8 cellular contexts compared by ENCODE assay signal in the genomic region with DNA sequence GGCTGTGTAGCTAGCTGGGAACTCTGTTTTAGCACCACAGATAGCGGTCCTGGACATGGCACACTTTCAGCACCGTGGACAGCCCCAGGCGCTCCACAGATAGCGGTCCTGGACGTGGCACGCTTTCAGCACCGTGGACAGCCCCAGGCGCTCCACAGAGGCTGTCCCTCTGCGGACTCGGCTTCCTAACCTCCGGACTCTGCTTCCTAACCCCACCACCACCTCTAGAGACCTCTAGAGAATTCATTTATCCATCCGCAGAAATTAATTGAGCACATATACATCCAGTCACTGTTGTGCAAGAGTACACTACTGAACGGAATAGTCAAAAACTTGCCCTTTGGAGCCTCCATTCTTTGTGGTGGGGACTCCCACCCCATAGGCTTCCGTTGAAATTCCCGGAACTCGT. TPM values are rescaled to one million over a fixed set of nuclear protein-coding genes. Genes with fewer than 3 reads are reported as not detected.
DNase-seq lines count a peak whose midpoint lies in the region; TF ChIP-seq lines count a peak whose summit lies in the region.

No MANE protein-coding gene starts in this region.

- no peak overlapping the region for H3K4ac ChIP-seq in neuronal stem cell (ENCODE audit: low read length)

- H4K8ac ChIP-seq in neuronal stem cell (ENCODE audit: low read depth, low read length) = no peak overlapping the region

- TF ChIP-seq CTCF in OCI-LY7 (conservative IDR thresholded peaks at IDR 0.05; ENCODE audit: low read length) = no peak
- TF ChIP-seq CTCF in fibroblast of pulmonary artery (IDR thresholded peaks at IDR 0.05; ENCODE audit: low read length, missing control alignments) = no peak
- TF ChIP-seq CTCF in stomach (IDR thresholded peaks at IDR 0.05) = no peak

- no peak overlapping the region for H2BK120ac ChIP-seq in neuronal stem cell (ENCODE audit: low read depth, low read length)

- H3K79me1 ChIP-seq in neuronal stem cell (ENCODE audit: low read depth, low read length) = no peaks in the 10 kb centered on the region

- H3K27me3 ChIP-seq in neuronal stem cell (ENCODE audit: control insufficient read depth in 3 of 3, insufficient read depth in 3 of 3, low read depth in 1 of 3, low read length in 3 of 3) (peaks cover 0 to 41% (median 0%) of the 10 kb centered on the region in 3 experiments), stomach (peaks cover 0 to 62% (median 16%) of the 10 kb centered on the region in 3 donors)

- H3K36me3 ChIP-seq in OCI-LY7 (ENCODE audit: insufficient read depth, low read length) (no peaks in the 10 kb centered on the region), neuronal stem cell (replicated peaks in 1 of 2; ENCODE audit: control insufficient read depth in 2 of 2, insufficient read depth in 2 of 2, low read length in 2 of 2) (no peaks in the 10 kb centered on the region), stomach (no peaks in the 10 kb centered on the region)

- H3K4me3 ChIP-seq in OCI-LY7 (ENCODE audit: low read depth, low read length, poor library complexity, severe bottlenecking) = no peak overlapping the region
- no peak overlapping the region for H3K4me3 ChIP-seq in fibroblast of pulmonary artery (replicated peaks; ENCODE audit: low read depth, low read length)
- no peak overlapping the region for H3K4me3 ChIP-seq in neuronal stem cell (ENCODE audit: low read length in 2 of 2)
- no peak overlapping the region for H3K4me3 ChIP-seq in stomach

- H3K4me1 ChIP-seq in OCI-LY7 (ENCODE audit: insufficient read depth, low read length, poor library complexity, severe bottlenecking) (no peaks in the 10 kb centered on the region), neuronal stem cell (ENCODE audit: control insufficient read depth in 2 of 2, insufficient read depth in 1 of 2, low read depth in 1 of 2, low read length in 2 of 2) (peaks cover 0 to 12% of the 10 kb centered on the region in 2 donors), stomach (no peaks in the 10 kb centered on the region)

- H3K18ac ChIP-seq in neuronal stem cell (ENCODE audit: low read length) = no peak overlapping the region

- no peaks in the 10 kb centered on the region for H4K20me1 ChIP-seq in OCI-LY7 (ENCODE audit: insufficient read depth, low read length)

- no peak overlapping the region for H2BK12ac ChIP-seq in neuronal stem cell (ENCODE audit: low read length)

- POLR2A ChIA-PET in OCI-LY7 (lab: Charles Lee) = no interaction called here

- no CpG with 5 or more reads among the region's 16 CpGs for WGBS in neuronal stem cell (ENCODE audit: extremely low coverage in 2 of 2, insufficient read length in 2 of 2, insufficient replicate concordance in 1 of 2), 2 donors
- WGBS in stomach, 5 donors = 16 to 25% (median 23%) methylated on average over 15 to 16 of the region's 16 CpGs

- TF ChIP-seq POLR2A in stomach (IDR thresholded peaks at IDR 0.05) = no peak

- H3K9ac ChIP-seq in neuronal stem cell (ENCODE audit: low read depth, low read length, poor library complexity) = no peak overlapping the region

- BruUV-seq in OCI-LY7 (replicated peaks; lab: Mats Ljungman, UMichigan) = no TSS peak

- H2AK5ac ChIP-seq in neuronal stem cell (ENCODE audit: low read depth, low read length) = no peak overlapping the region

- H3K27ac ChIP-seq in OCI-LY7 (ENCODE audit: low read depth, low read length, poor library complexity, severe bottlenecking) (no peak overlapping the region), neuronal stem cell (replicated peaks; ENCODE audit: low read length) (no peak overlapping the region), stomach (no peak overlapping the region)

- no peaks in the 10 kb centered on the region for H3K9me2 ChIP-seq in OCI-LY7 (ENCODE audit: insufficient read depth, low read length)

- no peak overlapping the region for H4K91ac ChIP-seq in neuronal stem cell (ENCODE audit: low read depth, low read length, poor library complexity)

- H3K4me2 ChIP-seq in OCI-LY7 (ENCODE audit: low read length) (no peak overlapping the region), neuronal stem cell (ENCODE audit: insufficient read depth, low read length, poor library complexity, severe bottlenecking) (no peak overlapping the region)

- DNase-seq in GDM1 (lab: John Stamatoyannopoulos, UW) (peak; percentile 60), OCI-LY7 (ENCODE audit: low spot score) (peak; percentile 43), fibroblast of pulmonary artery (ENCODE audit: low read depth) (peak; percentile 92), neuronal stem cell (ENCODE audit: low spot score) (peak; percentile 94), stomach (peak; percentile 82), NCI-H748 treated with DMSO at 0.1 percent for 48 hours (lab: John Stamatoyannopoulos, UW) (no peak), NCI-H1105 (lab: John Stamatoyannopoulos, UW) (no peak)
- DNase-seq in activated T-cell treated with anti-CD3 and anti-CD28 coated beads, Interleukin-2, amount 50 U/mL, for 48 hours = peak; percentile 77 to 85

- H2BK15ac ChIP-seq in neuronal stem cell (ENCODE audit: low read length) = no peak overlapping the region

- no peak overlapping the region for H3K14ac ChIP-seq in neuronal stem cell (ENCODE audit: low read length)

- intact Hi-C loops in OCI-LY7 (cut with micrococcal nuclease; ENCODE audit: unreplicated experiment) (no loop called here), stomach (cut with DNase I; ENCODE audit: low total_unique reads) (no loop called here)

- no peak for TF ChIP-seq EP300 in stomach (IDR thresholded peaks at IDR 0.05)

- H2BK5ac ChIP-seq in neuronal stem cell (ENCODE audit: low read length) = no peak overlapping the region

- no peaks in the 10 kb centered on the region for H3K79me2 ChIP-seq in OCI-LY7 (ENCODE audit: insufficient read depth, low read depth, low read length)

- H3K9me3 ChIP-seq in OCI-LY7 (ENCODE audit: low read length) = no peaks in the 10 kb centered on the region
- no peaks in the 10 kb centered on the region for H3K9me3 ChIP-seq in neuronal stem cell (replicated peaks in 1 of 2; ENCODE audit: control insufficient read depth in 2 of 2, insufficient read depth in 1 of 2, low read depth in 1 of 2, low read length in 2 of 2)
- H3K9me3 ChIP-seq in stomach = no peaks in the 10 kb centered on the region

- CTCF ChIA-PET in OCI-LY7 (lab: Charles Lee; ENCODE audit: unreplicated experiment) = no interaction called here

- H2AFZ ChIP-seq in OCI-LY7 (ENCODE audit: low read length) = no peak overlapping the region
- H2AFZ ChIP-seq in neuronal stem cell (ENCODE audit: low read length) = no peak overlapping the region

- no peak overlapping the region for H3K23ac ChIP-seq in neuronal stem cell (ENCODE audit: low read depth, low read length, poor library complexity)

RNA-seq across cellular contexts. Expression of a gene that starts 27.4 kb away (rescaled TPM):
- not detected in 2 replicates for total RNA-seq in OCI-LY7 (2014; rRNA removed; shearing (Covaris generic))
- not detected in 2 replicates for total RNA-seq in OCI-LY7 (2022)
- polyA plus RNA-seq in neuronal stem cell (2013, experiment 1 of 2) = 1.3 TPM
- 1.4 TPM for polyA plus RNA-seq in neuronal stem cell (2013, experiment 2 of 2)
- total RNA-seq in stomach = under 1 TPM in 2 of 5 donors, not detected in 3; 0.55 to 0.72 TPM
- polyA plus RNA-seq in stomach = under 1 TPM in 2 of 3 donors, not detected in 1; 0.08 to 0.37 TPM

Comparison
In these comparisons a context has a peak if more than half of its experiments do, and no peak if none do; other contexts are left out.
1. DNase-seq: peak in GDM1 (single experiment), OCI-LY7 (single experiment), activated T-cell treated with anti-CD3 and anti-CD28 coated beads, Interleukin-2, amount 50 U/mL, for 48 hours (2 of 2), fibroblast of pulmonary artery (single experiment), neuronal stem cell (single experiment) and stomach (single experiment); none in NCI-H748 treated with DMSO at 0.1 percent for 48 hours (single experiment) and NCI-H1105 (single experiment).